8 cellular contexts compared by ENCODE assay signal in the genomic region with DNA sequence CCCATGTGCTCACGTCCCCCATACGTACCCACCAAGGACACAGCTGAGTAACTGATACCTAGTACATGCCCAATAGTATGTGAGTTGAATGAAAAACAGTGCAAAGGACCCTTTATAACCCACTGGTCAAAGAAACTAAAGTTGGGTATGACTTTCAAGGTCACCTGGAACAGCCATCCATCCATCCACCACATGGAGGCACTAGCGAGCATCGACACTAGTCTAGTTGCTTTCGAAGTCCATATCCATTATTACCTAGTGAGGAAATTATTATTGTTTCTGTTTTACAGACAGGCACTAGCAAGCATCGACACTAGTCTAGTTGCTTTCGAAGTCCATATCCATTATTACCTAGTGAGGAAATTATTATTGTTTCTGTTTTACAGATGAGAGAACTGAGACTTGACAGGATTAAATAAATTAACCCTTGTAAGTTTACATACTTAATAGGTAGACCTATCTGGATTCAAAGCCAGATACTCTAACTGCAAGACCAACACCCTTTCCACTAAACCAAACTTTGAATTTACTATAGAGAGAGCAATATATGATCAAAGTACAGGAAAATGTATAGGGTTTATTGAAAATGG.
A peak's percentile ranks its signal among the peaks of the same experiment; 100 is the strongest.
DNase-seq lines count a peak whose midpoint lies in the region; ATAC-seq and TF ChIP-seq lines count a peak whose summit lies in the region.

No MANE protein-coding gene starts in this region.

- H3K9me3 Mint-ChIP-seq in memory B cell: no peaks in the 10 kb centered on the region

- no peak overlapping the region for H3K27ac Mint-ChIP-seq in memory B cell

- H3K4me3 Mint-ChIP-seq in memory B cell: no peak overlapping the region

- TF ChIP-seq CTCF in heart left ventricle (IDR thresholded peaks at IDR 0.05): peak; percentile 19 to 59 (median 44)
- peak; percentile 21 to 64 (median 45) for TF ChIP-seq CTCF in body of pancreas (IDR thresholded peaks at IDR 0.05)
- TF ChIP-seq CTCF in vagina (IDR thresholded peaks at IDR 0.05): peak in 2 of 3 experiments; percentile 31 to 38

- H3K4me3 ChIP-seq in heart left ventricle (no peak overlapping the region), body of pancreas (no peak overlapping the region), vagina (no peak overlapping the region)

- ATAC-seq in heart left ventricle: no peak
- no peak for ATAC-seq in Right ventricle myocardium superior (ENCODE audit: poor library complexity)
- peak; percentile 56 for ATAC-seq in HG02763 (IDR thresholded peaks at IDR 0.05; ENCODE audit: unreplicated experiment)
- ATAC-seq in body of pancreas: peak; percentile 53
- peak; percentile 73 for ATAC-seq in memory B cell (ENCODE audit: low read depth)
- no peak for ATAC-seq in GM18873 (IDR thresholded peaks at IDR 0.05; ENCODE audit: low FRiP score, unreplicated experiment)

- WGBS in heart left ventricle, 4 donors: 46 to 60% (median 54%) methylated on average over 7 of the region's 7 CpGs
- 51 to 56% methylated on average over 7 of the region's 7 CpGs for WGBS in body of pancreas, 2 donors

- DNase-seq in heart left ventricle (peak in 1 of 5 donors; percentile 23), Right ventricle myocardium superior (no peak), SK-MEL-5 (ENCODE audit: low read depth, low spot score) (peak; percentile 62), body of pancreas (peak; percentile 39 to 77 (median 61)), memory B cell (ENCODE audit: low spot score in 2 of 2) (peak; percentile 30 to 34), vagina (ENCODE audit: extremely low spot score in 2 of 2) (no peak)

- intact Hi-C loops in heart left ventricle (cut with DNase I) (loop anchor here in 8 of 10 donors (5.0 to 10.0 kb wide), 4 partner anchors 197 to 210 kb away; no protein-coding TSS in a partner anchor), Right ventricle myocardium superior (cut with DNase I) (no loop called here), body of pancreas (cut with DNase I) (no loop called here), vagina (cut with DNase I) (no loop called here)

- H3K4me1 Mint-ChIP-seq in memory B cell: peaks cover 2% of the 10 kb centered on the region

- in situ Hi-C loops in SK-MEL-5 (cut with HindIII; ENCODE audit: low pct_unique_long_range_greater_than_20kb, low sequenced_read_pairs): no loop called here

- H3K4me1 ChIP-seq in heart left ventricle (no peaks in the 10 kb centered on the region), body of pancreas (no peaks in the 10 kb centered on the region), vagina (no peaks in the 10 kb centered on the region)

- H3K27me3 ChIP-seq in heart left ventricle: no peaks in the 10 kb centered on the region
- H3K27me3 ChIP-seq in body of pancreas: no peaks in the 10 kb centered on the region
- H3K27me3 ChIP-seq in vagina: no peaks in the 10 kb centered on the region

- peaks cover 6% of the 10 kb centered on the region for H3K27me3 Mint-ChIP-seq in memory B cell

- TF ChIP-seq POLR2A in heart left ventricle (IDR thresholded peaks at IDR 0.05) (no peak), body of pancreas (IDR thresholded peaks at IDR 0.05) (no peak), vagina (IDR thresholded peaks at IDR 0.05) (no peak)

- H3K9me3 ChIP-seq in heart left ventricle (no peaks in the 10 kb centered on the region), body of pancreas (no peaks in the 10 kb centered on the region), vagina (no peaks in the 10 kb centered on the region)

- H3K27ac ChIP-seq in heart left ventricle (no peak overlapping the region), body of pancreas (no peak overlapping the region), vagina (no peak overlapping the region)

- no peaks in the 10 kb centered on the region for H3K36me3 ChIP-seq in heart left ventricle
- no peaks in the 10 kb centered on the region for H3K36me3 ChIP-seq in body of pancreas (replicated peaks in 1 of 2; ENCODE audit: insufficient read depth in 1 of 2, low read depth in 2 of 2)
- H3K36me3 ChIP-seq in vagina: no peaks in the 10 kb centered on the region

- H3K36me3 Mint-ChIP-seq in memory B cell: no peaks in the 10 kb centered on the region

Comparison
In these comparisons a context has a peak if more than half of its experiments do, and no peak if none do; other contexts are left out.
1. intact Hi-C loops: an anchor here in heart left ventricle (5.0 to 10.0 kb wide); none called in Right ventricle myocardium superior, body of pancreas and vagina.
2. ATAC-seq: peak in HG02763 (single experiment), body of pancreas (single experiment) and memory B cell (single experiment); none in heart left ventricle (0 of 4), Right ventricle myocardium superior (single experiment) and GM18873 (single experiment).
3. DNase-seq: peak in SK-MEL-5 (single experiment), body of pancreas (4 of 4) and memory B cell (2 of 2); none in Right ventricle myocardium superior (single experiment) and vagina (0 of 2).
4. Peak in every context shown above with its lines, with median percentiles within 50 percentile points of each other: CTCF ChIP-seq.